Comparison of ENCODE assay signal across 12 cellular contexts in the genomic region with DNA sequence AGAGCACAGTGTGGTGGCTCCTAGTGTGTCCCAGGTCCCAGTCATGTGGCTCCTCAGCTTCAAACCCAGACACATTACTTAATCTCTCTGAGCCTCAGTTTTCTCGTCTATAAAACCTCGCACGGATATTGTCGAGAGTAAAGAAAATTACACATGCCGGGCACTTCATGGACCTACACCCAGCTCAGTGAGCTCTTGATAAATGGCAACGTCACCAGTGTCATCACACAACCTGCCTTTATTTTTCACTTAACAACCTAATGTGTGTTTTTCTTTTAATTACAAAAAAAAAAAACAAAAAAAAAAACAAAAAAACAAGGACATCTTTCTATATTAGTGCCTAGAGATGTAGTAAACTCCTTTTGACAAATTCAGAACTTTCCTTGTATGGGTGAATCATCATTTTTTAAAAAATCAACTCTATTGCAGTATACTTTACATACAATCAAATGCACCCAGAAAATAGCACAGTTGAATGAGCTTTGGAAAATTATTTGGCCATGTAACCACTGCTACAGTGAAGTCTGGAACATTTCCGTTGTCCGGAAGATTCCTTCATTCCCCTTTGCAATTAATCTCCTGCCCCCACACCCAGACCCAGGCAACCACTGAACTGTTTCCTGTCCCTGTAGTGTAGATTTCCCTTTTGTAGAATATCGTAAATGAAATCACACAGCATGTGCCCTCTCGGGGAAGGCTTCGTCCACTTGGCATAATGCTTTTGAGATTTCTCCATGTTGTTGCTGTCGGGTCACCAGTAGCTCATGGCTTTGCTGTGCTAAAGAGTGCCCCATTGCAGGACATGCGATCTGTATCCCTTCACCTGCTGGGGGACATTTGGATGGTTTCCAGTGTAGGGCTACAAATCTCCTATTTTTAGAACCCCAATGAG.
DNase-seq lines count a peak whose midpoint lies in the region; ATAC-seq and TF ChIP-seq lines count a peak whose summit lies in the region.
"Had no signal": no experiment of that assay in that cellular context is flagged by ENCODE, and none has a peak within 500 bp of the region (broad histone marks: within the 10 kb centered on the region; RNA-seq: fewer than 3 reads in every experiment).

No MANE protein-coding gene starts in this region.

- peak overlapping the region; percentile 88 for H3K9ac ChIP-seq in mesenchymal stem cell (ENCODE audit: low read length)
- no peak overlapping the region for H3K9ac ChIP-seq in PC-3 (ENCODE audit: low read length)

- CTCF ChIA-PET in PC-3 (lab: Charles Lee) = no interaction called here

- H3K27me3 ChIP-seq in mesenchymal stem cell (ENCODE audit: control insufficient read depth in 1 of 2, insufficient read depth in 1 of 2, low read length in 2 of 2) (no peaks in the 10 kb centered on the region), thyroid gland (no peaks in the 10 kb centered on the region), PC-3 (ENCODE audit: low read length) (no peaks in the 10 kb centered on the region)

- BruUV-seq in PC-3 (replicated peaks; lab: Mats Ljungman, UMichigan) = no TSS peak

- no peak overlapping the region for H2BK5ac ChIP-seq in mesenchymal stem cell (ENCODE audit: low read depth, low read length, poor library complexity, severe bottlenecking)

- no peak overlapping the region for H2AFZ ChIP-seq in mesenchymal stem cell (ENCODE audit: low read depth, low read length)
- no peak overlapping the region for H2AFZ ChIP-seq in PC-3 (ENCODE audit: low read length)

- peak overlapping the region in 1 of 2 experiments; percentile 73 for H3K23ac ChIP-seq in mesenchymal stem cell (ENCODE audit: low read length in 2 of 2)

- WGBS in mesenchymal stem cell = 75% methylated on average over 12 of the region's 13 CpGs
- 71 to 74% methylated on average over 13 of the region's 13 CpGs for WGBS in thyroid gland, 2 donors

- no peak overlapping the region for H3K4ac ChIP-seq in mesenchymal stem cell (ENCODE audit: low read depth in 1 of 2, low read length in 2 of 2)

- no peak for DNase-seq in activated naive CD4-positive, alpha-beta T cell treated with anti-CD3 and anti-CD28 coated beads, Interleukin-2, amount 50 U/mL, for 72 hours (ENCODE audit: low spot score in 2 of 2)
- DNase-seq in activated naive CD4-positive, alpha-beta T cell (lab: John Stamatoyannopoulos, UW) = no peak
- DNase-seq in cardiac fibroblast (ENCODE audit: low read depth in 2 of 2) (peak; percentile 43 to 49), mesenchymal stem cell (peak; percentile 43), thyroid gland (no peak), PC-3 (no peak), T1000 (lab: John Stamatoyannopoulos, UW) (no peak)
- DNase-seq: amygdala; NCI-H1694 treated with DMSO at 0.1 percent for 48 hours; stimulated activated CD4-positive, alpha-beta T cell treated with anti-CD3 and anti-CD28 coated beads, Interleukin-4, amount 100 ng/mL, for 1 hour had no signal

- peak overlapping the region; percentile 29 for H2BK120ac ChIP-seq in mesenchymal stem cell (ENCODE audit: low read depth, low read length)

- no peak for TF ChIP-seq POLR2A in thyroid gland (IDR thresholded peaks at IDR 0.05)

- H2BK12ac ChIP-seq in mesenchymal stem cell (ENCODE audit: low read length in 2 of 2) = peak overlapping the region; percentile 89 to 94

- peak overlapping the region; percentile 49 to 77 for H3K27ac Mint-ChIP-seq in activated naive CD4-positive, alpha-beta T cell treated with anti-CD3 and anti-CD28 coated beads, Interleukin-2, amount 50 U/mL, for 72 hours

- no peak for ATAC-seq in activated naive CD4-positive, alpha-beta T cell treated with anti-CD3 and anti-CD28 coated beads, Interleukin-2, amount 50 U/mL, for 72 hours
- no peak for ATAC-seq in HG02840 (IDR thresholded peaks at IDR 0.05; ENCODE audit: low FRiP score, unreplicated experiment)
- ATAC-seq in PC-3 = no peak

- H3K27ac ChIP-seq in mesenchymal stem cell (ENCODE audit: low read length, poor library complexity, severe bottlenecking) (no peak overlapping the region), thyroid gland (peak overlapping the region in 2 of 3 donors; percentile 18 to 45), PC-3 (ENCODE audit: low read length) (no peak overlapping the region)
- H3K27ac ChIP-seq: C4-2B had no signal

- H3K9me3 Mint-ChIP-seq in activated naive CD4-positive, alpha-beta T cell treated with anti-CD3 and anti-CD28 coated beads, Interleukin-2, amount 50 U/mL, for 72 hours = no peaks in the 10 kb centered on the region

- H3K36me3 ChIP-seq in mesenchymal stem cell (ENCODE audit: control insufficient read depth in 1 of 2, insufficient read depth in 2 of 2, low read depth in 1 of 2, low read length in 2 of 2) (no peaks in the 10 kb centered on the region), thyroid gland (no peaks in the 10 kb centered on the region), PC-3 (ENCODE audit: low read depth, low read length) (no peaks in the 10 kb centered on the region)

- H3K4me1 ChIP-seq in mesenchymal stem cell (ENCODE audit: control insufficient read depth, insufficient read depth, low read depth, low read length) = peaks cover 2% of the 10 kb centered on the region
- peaks cover 0 to 7% of the 10 kb centered on the region in 2 donors for H3K4me1 ChIP-seq in thyroid gland
- H3K4me1 ChIP-seq in PC-3 (ENCODE audit: insufficient read depth, low read length) = no peaks in the 10 kb centered on the region

- H3K79me1 ChIP-seq in mesenchymal stem cell (replicated peaks; ENCODE audit: low read length, poor library complexity, severe bottlenecking) = no peaks in the 10 kb centered on the region

- no peak overlapping the region for H2AK5ac ChIP-seq in mesenchymal stem cell (ENCODE audit: low read length, severe bottlenecking)

- H2BK15ac ChIP-seq in mesenchymal stem cell (ENCODE audit: low read depth, poor library complexity, severe bottlenecking) = no peak overlapping the region

- H4K20me1 ChIP-seq in PC-3 (ENCODE audit: low read length) = no peaks in the 10 kb centered on the region

- H3K9me2 ChIP-seq in PC-3 (replicated peaks; ENCODE audit: low read length) = no peaks in the 10 kb centered on the region

- peak overlapping the region; percentile 52 for H4K91ac ChIP-seq in mesenchymal stem cell (ENCODE audit: low read length)

- TF ChIP-seq CTCF in cardiac fibroblast (IDR thresholded peaks at IDR 0.05; ENCODE audit: low read depth, low read length) = no peak
- no peak for TF ChIP-seq CTCF in thyroid gland (IDR thresholded peaks at IDR 0.05)
- no peak for TF ChIP-seq CTCF in PC-3 (conservative IDR thresholded peaks at IDR 0.05; ENCODE audit: low read depth, low read length)

- peak overlapping the region; percentile 80 for H4K8ac ChIP-seq in mesenchymal stem cell (ENCODE audit: low read length)

- H3K4me3 ChIP-seq in cardiac fibroblast (replicated peaks in 1 of 2; ENCODE audit: low read depth in 2 of 2, low read length in 2 of 2) (no peak overlapping the region), mesenchymal stem cell (ENCODE audit: insufficient read depth in 1 of 2, low read depth in 1 of 2, low read length in 2 of 2) (peak overlapping the region in 1 of 2 experiments; percentile 72), thyroid gland (replicated peaks in 1 of 3) (no peak overlapping the region), PC-3 (ENCODE audit: low read length) (no peak overlapping the region)

- H3K4me2 ChIP-seq in mesenchymal stem cell (ENCODE audit: low read length, poor library complexity, severe bottlenecking) = no peak overlapping the region
- no peak overlapping the region for H3K4me2 ChIP-seq in PC-3 (ENCODE audit: low read length)

- no peaks in the 10 kb centered on the region for H3F3A ChIP-seq in PC-3 (ENCODE audit: low read length, unreplicated experiment)

- H3K36me3 Mint-ChIP-seq in activated naive CD4-positive, alpha-beta T cell treated with anti-CD3 and anti-CD28 coated beads, Interleukin-2, amount 50 U/mL, for 72 hours = no peaks in the 10 kb centered on the region

- no peak overlapping the region for H3K14ac ChIP-seq in mesenchymal stem cell (ENCODE audit: low read length in 2 of 2)

- H3K9me3 ChIP-seq in mesenchymal stem cell (ENCODE audit: control insufficient read depth, low read length) = no peaks in the 10 kb centered on the region
- H3K9me3 ChIP-seq in thyroid gland = no peaks in the 10 kb centered on the region
- H3K9me3 ChIP-seq in PC-3 (ENCODE audit: low read length) = no peaks in the 10 kb centered on the region

- H3K18ac ChIP-seq in mesenchymal stem cell (ENCODE audit: low read depth in 1 of 2, low read length in 2 of 2) = peak overlapping the region; percentile 60 to 85

- no peaks in the 10 kb centered on the region for H3K79me2 ChIP-seq in PC-3 (ENCODE audit: low read length)

- intact Hi-C loops in thyroid gland (cut with DNase I) = no loop called here
- intact Hi-C loops in PC-3 (cut with micrococcal nuclease) = loop anchor here (5.0 to 10.0 kb wide), 2 partner anchors 100 to 348 kb away; a partner anchor contains a TSS

- POLR2A ChIA-PET in PC-3 (lab: Charles Lee; ENCODE audit: unreplicated experiment) = no interaction called here

Comparison
In these comparisons a context has a peak if more than half of its experiments do, and no peak if none do; other contexts are left out.
1. DNase-seq: peak in cardiac fibroblast (2 of 2) and mesenchymal stem cell (single experiment); none in activated naive CD4-positive, alpha-beta T cell treated with anti-CD3 and anti-CD28 coated beads, Interleukin-2, amount 50 U/mL, for 72 hours (0 of 2), activated naive CD4-positive, alpha-beta T cell (0 of 4), thyroid gland (0 of 2), PC-3 (single experiment) and T1000 (single experiment).
2. H3K27ac ChIP-seq: peak in thyroid gland (2 of 3); none in mesenchymal stem cell (single experiment) and PC-3 (single experiment).